15 cellular contexts compared by ENCODE assay signal in the genomic region with DNA sequence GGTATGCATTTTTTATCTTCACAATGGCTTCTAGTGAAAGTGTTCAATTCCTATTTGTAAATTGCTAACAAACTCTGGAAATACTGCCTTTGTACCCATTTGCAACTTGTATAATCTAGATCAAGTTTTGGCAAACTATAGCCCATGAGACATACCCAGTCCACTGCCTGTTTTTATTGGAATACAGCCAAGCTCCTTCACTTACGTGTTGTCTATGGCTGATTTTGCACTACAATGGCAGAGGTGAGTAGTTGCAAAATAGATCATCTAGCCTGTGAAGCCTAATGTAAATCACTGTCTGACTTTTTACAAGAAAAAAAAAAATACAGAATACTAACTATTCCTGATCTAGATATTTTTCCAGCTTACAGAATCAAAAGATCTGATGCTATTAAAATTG. TPM values are rescaled to one million over a fixed set of nuclear protein-coding genes. Genes with fewer than 3 reads are reported as not detected.
DNase-seq lines count a peak whose midpoint lies in the region; ATAC-seq and TF ChIP-seq lines count a peak whose summit lies in the region.
"Had no signal": no experiment of that assay in that cellular context is flagged by ENCODE, and none has a peak within 500 bp of the region (broad histone marks: within the 10 kb centered on the region; RNA-seq: fewer than 3 reads in every experiment).

No MANE protein-coding gene starts in this region.

- peak; percentile 43 for DNase-seq in HFFc6
- peak; percentile 7 for DNase-seq in NCI-H69 (lab: John Stamatoyannopoulos, UW)
- peak; percentile 75 for DNase-seq in choroid plexus epithelial cell (ENCODE audit: low read depth)
- peak; percentile 85 for DNase-seq in lung microvascular endothelial cell (ENCODE audit: low read depth in 2 of 2)
- DNase-seq in islet precursor cell, result no peak
- DNase-seq: activated CD4-positive, alpha-beta T cell treated with anti-CD3 and anti-CD28 coated beads, Interleukin-2, amount 10 ng/mL, durations not matched to agents 24 days and 14 days; caudate nucleus; CD4-positive, CD25-positive, alpha-beta regulatory T cell; gastrocnemius medialis; NCI-H1048 had no signal

- no peaks in the 10 kb centered on the region for H3K27me3 Mint-ChIP-seq in HFFc6 (ENCODE audit: insufficient read depth)
- H3K27me3 Mint-ChIP-seq: CD4-positive, CD25-positive, alpha-beta regulatory T cell had no signal

- H3K4me1 Mint-ChIP-seq in HFFc6 (ENCODE audit: low read depth), result peaks cover 27% of the 10 kb centered on the region
- H3K4me1 Mint-ChIP-seq: activated CD4-positive, alpha-beta T cell treated with anti-CD3 and anti-CD28 coated beads, Interleukin-2, amount 10 ng/mL, durations not matched to agents 24 days and 14 days; CD4-positive, CD25-positive, alpha-beta regulatory T cell had no signal

- TF ChIP-seq CTCF in HFFc6 (IDR thresholded peaks at IDR 0.05) (no peak), choroid plexus epithelial cell (conservative IDR thresholded peaks at IDR 0.05; ENCODE audit: low read depth, low read length) (no peak)

- no peaks in the 10 kb centered on the region for H3K9me3 Mint-ChIP-seq in HFFc6
- H3K9me3 Mint-ChIP-seq: activated CD4-positive, alpha-beta T cell treated with anti-CD3 and anti-CD28 coated beads, Interleukin-2, amount 10 ng/mL, durations not matched to agents 24 days and 14 days; nephron had no signal

- H3K36me3 Mint-ChIP-seq in HFFc6 (ENCODE audit: low read depth), result peaks cover 28% of the 10 kb centered on the region
- H3K36me3 Mint-ChIP-seq: CD4-positive, CD25-positive, alpha-beta regulatory T cell had no signal

- H3K4me3 ChIP-seq in choroid plexus epithelial cell (ENCODE audit: low read depth, low read length), result no peak overlapping the region
- H3K4me3 ChIP-seq: gastrocnemius medialis had no signal

- H3K27ac Mint-ChIP-seq in HFFc6, result no peak overlapping the region
- H3K27ac Mint-ChIP-seq: activated CD4-positive, alpha-beta T cell treated with anti-CD3 and anti-CD28 coated beads, Interleukin-2, amount 10 ng/mL, durations not matched to agents 24 days and 14 days; CD4-positive, CD25-positive, alpha-beta regulatory T cell; nephron had no signal

- no peak for ATAC-seq in GM21423 (IDR thresholded peaks at IDR 0.05; ENCODE audit: unreplicated experiment)
- no peak for ATAC-seq in GM19463 (IDR thresholded peaks at IDR 0.05; ENCODE audit: unreplicated experiment)
- ATAC-seq: gastrocnemius medialis, sciatic nerve had no signal

- H3K4me3 Mint-ChIP-seq in HFFc6, result no peak overlapping the region
- H3K4me3 Mint-ChIP-seq: activated CD4-positive, alpha-beta T cell treated with anti-CD3 and anti-CD28 coated beads, Interleukin-2, amount 10 ng/mL, durations not matched to agents 24 days and 14 days; CD4-positive, CD25-positive, alpha-beta regulatory T cell; nephron had no signal

RNA-seq across cellular contexts. Expression of a gene that starts 37.1 kb away (rescaled TPM):
- 10 to 100 TPM; 39.3 to 43.8 (median 42.0) TPM for total RNA-seq in HFFc6 (2021; fragmentation: NEBNext Ultra II Directional; extraction: Animal tissue kit (Norgen Biotek cat#: 25700))
- total RNA-seq in lung microvascular endothelial cell, result 0.79 and 1.1 TPM in 2 replicates
- total RNA-seq: CD4-positive, CD25-positive, alpha-beta regulatory T cell had no signal

RNA-seq across cellular contexts. Expression of a gene that starts 54.8 kb away (rescaled TPM):
- total RNA-seq in HFFc6 (2021; fragmentation: NEBNext Ultra II Directional; extraction: Animal tissue kit (Norgen Biotek cat#: 25700)), result not detected
- 0.20 TPM in 1 of 2 replicates, not detected in the other for total RNA-seq in lung microvascular endothelial cell
- total RNA-seq: activated CD4-positive, alpha-beta T cell treated with anti-CD3 and anti-CD28 coated beads, Interleukin-2, amount 10 ng/mL, durations not matched to agents 24 days and 14 days; CD4-positive, CD25-positive, alpha-beta regulatory T cell; gastrocnemius medialis; sciatic nerve; T-helper 1 cell treated with Interleukin-12 subunit alpha and Interleukin-12 subunit beta and Interleukin-4 antibody, amounts not matched to agents 30 ng/mL and 1 ng/mL, for 36 hours had no signal

Comparison
In these comparisons a context has a peak if more than half of its experiments do, and no peak if none do; other contexts are left out.
1. RNA of a gene that starts 37.1 kb away (total RNA-seq): 39.3 to 43.8 TPM in HFFc6; 0.79 to 1.1 TPM in lung microvascular endothelial cell; every median in the first group is over 10 times any median in the second.